1 cellular context compared by ENCODE assay signal in the genomic region with DNA sequence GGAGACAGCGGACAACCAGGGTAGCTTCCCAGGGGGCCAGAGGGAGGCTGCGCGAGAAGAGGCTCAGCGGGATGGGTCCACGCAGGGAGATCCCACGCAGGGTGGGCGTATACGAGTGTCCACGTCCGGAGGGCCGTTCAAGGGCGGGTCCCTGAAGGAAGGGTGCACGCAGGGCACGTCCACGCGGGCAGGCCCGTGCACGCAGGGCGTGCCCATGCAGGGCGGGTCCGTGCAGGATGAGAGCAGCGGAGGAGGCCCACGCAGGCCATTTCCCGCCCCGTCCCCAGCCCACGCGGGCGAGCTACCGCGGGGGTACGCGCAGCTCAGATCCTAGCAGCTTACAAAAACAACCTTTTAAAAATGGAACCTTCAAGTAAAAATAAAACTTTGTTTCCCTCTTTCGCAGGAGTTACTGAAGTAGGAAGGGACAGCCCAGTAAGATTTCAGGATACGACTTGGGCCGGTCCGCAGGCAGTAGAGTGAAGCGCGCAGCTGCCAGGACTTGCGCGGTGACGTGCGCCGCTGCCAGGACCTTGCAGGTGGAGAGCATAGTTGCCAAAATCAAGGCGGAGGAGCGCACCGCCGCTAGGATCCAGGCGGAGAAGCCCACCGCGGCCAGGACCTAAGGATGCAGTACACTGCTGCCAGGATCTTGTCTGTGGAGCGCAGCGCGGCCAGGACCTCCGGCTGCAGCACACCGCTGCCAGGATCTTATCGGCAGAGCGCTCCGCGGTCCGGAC.
A peak's percentile ranks its signal among the peaks of the same experiment; 100 is the strongest.
TF ChIP-seq lines count a peak whose summit lies in the region.

No MANE protein-coding gene starts in this region.

TF ChIP-seq in H1, 55 proteins besides CTCF, POLR2A, EP300 and RAD21:
- TF ChIP-seq KDM4A (IDR thresholded peaks at IDR 0.05; ENCODE audit: low read depth, low read length, severe bottlenecking) (peak; percentile 78), SIN3A (conservative IDR thresholded peaks at IDR 0.05 in 1 of 2, IDR thresholded peaks at IDR 0.05 in 1 of 2; ENCODE audit: low read depth in 1 of 2, low read length in 2 of 2) (peak; percentile 18 to 26; a peak in 1 of 4 replicates), CBX5 (IDR thresholded peaks at IDR 0.05; ENCODE audit: low read depth, low read length) (no peak), SP4 (IDR thresholded peaks at IDR 0.05; ENCODE audit: low read length) (no peak), BCL11A (IDR thresholded peaks at IDR 0.05; ENCODE audit: low read depth in 2 of 2, low read length in 2 of 2) (no peak), PHF8 (conservative IDR thresholded peaks at IDR 0.05; ENCODE audit: low read depth, low read length) (peak; percentile 45; the same call in 1 of the 2 replicates), CREB1 (IDR thresholded peaks at IDR 0.05) (peak; percentile 95), SUZ12 (IDR thresholded peaks at IDR 0.05; ENCODE audit: low read length) (peak; percentile 63; the same call in 1 of the 2 replicates), CHD2 (IDR thresholded peaks at IDR 0.05; ENCODE audit: low read length) (no peak), SP2 (IDR thresholded peaks at IDR 0.05; ENCODE audit: low read length) (no peak), JUND (IDR thresholded peaks at IDR 0.05; ENCODE audit: low read length) (peak; percentile 43), RBBP5 (IDR thresholded peaks at IDR 0.05; ENCODE audit: borderline replicate concordance, low read depth, low read length) (0 out of 2 replicates have a peak, but pooled peaks have one; percentile 13), NANOG (IDR thresholded peaks at IDR 0.05; ENCODE audit: insufficient read depth, low read depth, low read length, poor library complexity, severe bottlenecking) (no peak), KDM1A (IDR thresholded peaks at IDR 0.05; ENCODE audit: borderline replicate concordance, low read length) (0 out of 2 replicates have a peak, but pooled peaks have one; percentile 12), EGR1 (IDR thresholded peaks at IDR 0.05; ENCODE audit: borderline replicate concordance, low read depth, low read length) (peak; percentile 89), RXRA (IDR thresholded peaks at IDR 0.05; ENCODE audit: insufficient read depth, low read depth, low read length) (no peak), TEAD4 (IDR thresholded peaks at IDR 0.05; ENCODE audit: low read depth, low read length) (peak; percentile 38; the same call in 1 of the 2 replicates), CTBP2 (IDR thresholded peaks at IDR 0.05; ENCODE audit: borderline replicate concordance, insufficient read depth, insufficient read length, low read length) (peak; percentile 75), HDAC2 (IDR thresholded peaks at IDR 0.05; ENCODE audit: borderline replicate concordance in 1 of 2, low read depth in 2 of 2, low read length in 2 of 2) (peak; percentile 90 to 99; a peak in 3 of 4 replicates), SIX5 (IDR thresholded peaks at IDR 0.05; ENCODE audit: low read depth, low read length) (no peak), TAF7 (optimal IDR thresholded peaks at IDR 0.05; ENCODE audit: borderline replicate concordance, low read depth, low read length) (no peak), GTF2F1 (IDR thresholded peaks at IDR 0.05; ENCODE audit: borderline replicate concordance, low read depth, low read length) (no peak), SP1 (IDR thresholded peaks at IDR 0.05; ENCODE audit: low read depth, low read length) (peak; percentile 74; the same call in 1 of the 2 replicates), TBP (IDR thresholded peaks at IDR 0.05; ENCODE audit: low read depth, low read length) (peak; percentile 48), SIRT6 (IDR thresholded peaks at IDR 0.05; ENCODE audit: low read length) (no peak), BACH1 (IDR thresholded peaks at IDR 0.05; ENCODE audit: low read length) (peak; percentile 93)
- TF ChIP-seq, protein P1, sequence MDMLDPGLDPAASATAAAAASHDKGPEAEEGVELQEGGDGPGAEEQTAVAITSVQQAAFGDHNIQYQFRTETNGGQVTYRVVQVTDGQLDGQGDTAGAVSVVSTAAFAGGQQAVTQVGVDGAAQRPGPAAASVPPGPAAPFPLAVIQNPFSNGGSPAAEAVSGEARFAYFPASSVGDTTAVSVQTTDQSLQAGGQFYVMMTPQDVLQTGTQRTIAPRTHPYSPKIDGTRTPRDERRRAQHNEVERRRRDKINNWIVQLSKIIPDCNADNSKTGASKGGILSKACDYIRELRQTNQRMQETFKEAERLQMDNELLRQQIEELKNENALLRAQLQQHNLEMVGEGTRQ (IDR thresholded peaks at IDR 0.05; ENCODE audit: low read length): peak; percentile 40
